In genomic region chr13:33186851-33187250, GRCh38 we compare ENCODE assay signal across 10 cellular contexts.
DNase-seq lines count a peak whose midpoint lies in the region; ATAC-seq, FAIRE-seq and TF ChIP-seq lines count a peak whose summit lies in the region.
"Had no signal": no experiment of that assay in that cellular context is flagged by ENCODE, and none has a peak within 500 bp of the region (broad histone marks: within the 10 kb centered on the region; RNA-seq: fewer than 3 reads in every experiment).

No MANE protein-coding gene starts in this region.

- no peak overlapping the region for H3K4me3 Mint-ChIP-seq in endothelial cell (ENCODE audit: unreplicated experiment)
- H3K4me3 Mint-ChIP-seq: natural killer cell treated with Interleukin-12 subunit alpha and Interleukin-12 subunit beta and Interleukin-15 and Interleukin-18, amount 100 ng/mL, for 72 hours; stimulated activated memory B cell treated with anti-CD40 and anti-IgM and Interleukin-4, amounts not matched to agents 10 μg/mL and 1 μg/mL and 100 μg/mL, for 72 hours had no signal

- no peaks in the 10 kb centered on the region for H3K36me3 ChIP-seq in OCI-LY7 (ENCODE audit: insufficient read depth, low read length)

- no peak for DNase-seq in OCI-LY7 (ENCODE audit: low spot score)
- no peak for DNase-seq in endothelial cell (ENCODE audit: low spot score)
- DNase-seq in non-pigmented ciliary epithelial cell (ENCODE audit: low read depth): peak; percentile 73
- no peak for DNase-seq in stimulated activated CD4-positive, alpha-beta T cell treated with anti-CD3 and anti-CD28 coated beads, Interleukin-2, amount 100 ng/mL, for 24 hours
- DNase-seq in frontal cortex (ENCODE audit: low spot score in 2 of 2): no peak

- peaks cover 34% of the 10 kb centered on the region for H3K36me3 Mint-ChIP-seq in endothelial cell (ENCODE audit: low read depth, unreplicated experiment)
- H3K36me3 Mint-ChIP-seq: natural killer cell treated with Interleukin-12 subunit alpha and Interleukin-12 subunit beta and Interleukin-15 and Interleukin-18, amount 100 ng/mL, for 72 hours; stimulated activated memory B cell treated with anti-CD40 and anti-IgM and Interleukin-4, amounts not matched to agents 10 μg/mL and 1 μg/mL and 100 μg/mL, for 72 hours had no signal

- no peaks in the 10 kb centered on the region for H3K79me2 ChIP-seq in OCI-LY7 (ENCODE audit: insufficient read depth, low read depth, low read length)

- H3K27ac Mint-ChIP-seq in endothelial cell (ENCODE audit: unreplicated experiment): peak overlapping the region; percentile 89
- H3K27ac Mint-ChIP-seq: natural killer cell treated with Interleukin-12 subunit alpha and Interleukin-12 subunit beta and Interleukin-15 and Interleukin-18, amount 100 ng/mL, for 72 hours; stimulated activated memory B cell treated with anti-CD40 and anti-IgM and Interleukin-4, amounts not matched to agents 10 μg/mL and 1 μg/mL and 100 μg/mL, for 72 hours had no signal

- H2AFZ ChIP-seq in OCI-LY7 (ENCODE audit: low read length): peak overlapping the region; percentile 53; the same call in 1 of the 2 replicates

- TF ChIP-seq CTCF in OCI-LY7 (conservative IDR thresholded peaks at IDR 0.05; ENCODE audit: low read length): no peak
- TF ChIP-seq CTCF in endothelial cell (IDR thresholded peaks at IDR 0.05; ENCODE audit: unreplicated experiment): no peak

- H3K27me3 Mint-ChIP-seq in endothelial cell (ENCODE audit: unreplicated experiment): no peaks in the 10 kb centered on the region

- no peak overlapping the region for H3K27ac ChIP-seq in OCI-LY7 (ENCODE audit: low read depth, low read length, poor library complexity, severe bottlenecking)

- H3K4me1 Mint-ChIP-seq in endothelial cell (ENCODE audit: unreplicated experiment): peaks cover 50% of the 10 kb centered on the region

- intact Hi-C loops in OCI-LY7 (cut with micrococcal nuclease; ENCODE audit: unreplicated experiment): no loop called here

- FAIRE-seq in frontal cortex (lab: Jason Lieb, UNC): no peak

- no peak overlapping the region for H3K4me2 ChIP-seq in OCI-LY7 (ENCODE audit: low read length)

- no TSS peak for BruUV-seq in OCI-LY7 (replicated peaks; lab: Mats Ljungman, UMichigan)

- H3K9me3 Mint-ChIP-seq in endothelial cell (ENCODE audit: unreplicated experiment): no peaks in the 10 kb centered on the region
- H3K9me3 Mint-ChIP-seq: natural killer cell treated with Interleukin-12 subunit alpha and Interleukin-12 subunit beta and Interleukin-15 and Interleukin-18, amount 100 ng/mL, for 72 hours; stimulated activated memory B cell treated with anti-CD40 and anti-IgM and Interleukin-4, amounts not matched to agents 10 μg/mL and 1 μg/mL and 100 μg/mL, for 72 hours had no signal

- no peaks in the 10 kb centered on the region for H3K9me3 ChIP-seq in OCI-LY7 (ENCODE audit: low read length)

- POLR2A ChIA-PET in OCI-LY7 (lab: Charles Lee): no interaction called here

- no peaks in the 10 kb centered on the region for H3K4me1 ChIP-seq in OCI-LY7 (ENCODE audit: insufficient read depth, low read length, poor library complexity, severe bottlenecking)

- no peaks in the 10 kb centered on the region for H4K20me1 ChIP-seq in OCI-LY7 (ENCODE audit: insufficient read depth, low read length)

- H3K4me3 ChIP-seq in OCI-LY7 (ENCODE audit: low read depth, low read length, poor library complexity, severe bottlenecking): no peak overlapping the region

- CTCF ChIA-PET in OCI-LY7 (lab: Charles Lee; ENCODE audit: unreplicated experiment): no interaction called here

- peak; percentile 33 for ATAC-seq in GM18907 (IDR thresholded peaks at IDR 0.05; ENCODE audit: unreplicated experiment)
- ATAC-seq in GM21786 (IDR thresholded peaks at IDR 0.05; ENCODE audit: unreplicated experiment): no peak
- no peak for ATAC-seq in GM21723 (IDR thresholded peaks at IDR 0.05; ENCODE audit: unreplicated experiment)
- ATAC-seq: natural killer cell treated with Interleukin-12 subunit alpha and Interleukin-12 subunit beta and Interleukin-15 and Interleukin-18, amount 100 ng/mL, for 72 hours; stimulated activated memory B cell treated with anti-CD40 and anti-IgM and Interleukin-4, amounts not matched to agents 10 μg/mL and 1 μg/mL and 100 μg/mL, for 72 hours had no signal

- no peaks in the 10 kb centered on the region for H3K9me2 ChIP-seq in OCI-LY7 (ENCODE audit: insufficient read depth, low read length)
